Comparison of ENCODE assay signal across 8 cellular contexts in genomic region chr16:30096862-30097563, GRCh38. TPM values are rescaled to one million over a fixed set of nuclear protein-coding genes. Genes with fewer than 3 reads are reported as not detected.
A peak's percentile ranks its signal among the peaks of the same experiment; 100 is the strongest.
DNase-seq lines count a peak whose midpoint lies in the region; ATAC-seq, FAIRE-seq and TF ChIP-seq lines count a peak whose summit lies in the region.

No MANE protein-coding gene starts in this region.

- H3K36me3 Mint-ChIP-seq in CD8-positive, alpha-beta T cell = peaks cover 42% of the 10 kb centered on the region
- peaks cover 6% of the 10 kb centered on the region for H3K36me3 Mint-ChIP-seq in osteocyte (ENCODE audit: unreplicated experiment)

- peak overlapping the region; percentile 22 for H3K4ac ChIP-seq in H1 (replicated peaks; ENCODE audit: insufficient read length, low read depth, low read length)

- H3K4me1 Mint-ChIP-seq in CD8-positive, alpha-beta T cell (ENCODE audit: low read depth) = peaks cover 28% of the 10 kb centered on the region
- peaks cover 25% of the 10 kb centered on the region for H3K4me1 Mint-ChIP-seq in osteocyte (ENCODE audit: unreplicated experiment)

- H2BK15ac ChIP-seq in H1 (ENCODE audit: low read length) = peak overlapping the region; percentile 23; the same call in 1 of the 2 replicates

- intact Hi-C loops in CD8-positive, alpha-beta T cell (cut with DNase I, micrococcal nuclease) = loop anchor here (1.0 to 10.0 kb wide), 6 partner anchors 26 to 598 kb away; partner anchors contain the start of genes ALDOA (in 2 of the 2), MAPK3 (in 2 of the 2), FBRS (in 1 of the 2) and MYL11 (in 1 of the 2)
- intact Hi-C loops in PC-9 (cut with micrococcal nuclease; ENCODE audit: unreplicated experiment) = loop anchor here (1.0 to 10.0 kb wide), 2 partner anchors 18 to 558 kb away; partner anchors contain the start of genes FBRS and PRR14

- peak overlapping the region; percentile 29; the same call in 1 of the 2 replicates for H2AK5ac ChIP-seq in H1 (ENCODE audit: low read depth, low read length)

- H3K9me2 ChIP-seq in PC-9 (ENCODE audit: insufficient read depth) = no peaks in the 10 kb centered on the region

- TF ChIP-seq EP300 in H1 (IDR thresholded peaks at IDR 0.05; ENCODE audit: borderline replicate concordance in 1 of 2, low read depth in 2 of 2, low read length in 2 of 2) = no peak

- H3K4me3 ChIP-seq in CD8-positive, alpha-beta T cell (ENCODE audit: low read depth, low read length) = no peak overlapping the region
- H3K4me3 ChIP-seq in PC-9 (peak overlapping the region; percentile 42; the same call in 1 of the 2 replicates), H1 (ENCODE audit: extremely low read depth in 1 of 4, insufficient read depth in 2 of 4, low read depth in 3 of 4, low read length in 4 of 4) (peak overlapping the region; percentile 80 to 100 (median 98); a peak in 7 of 8 replicates)

- peaks cover 22% of the 10 kb centered on the region for H3K9me3 Mint-ChIP-seq in CD8-positive, alpha-beta T cell
- H3K9me3 Mint-ChIP-seq in osteocyte (ENCODE audit: unreplicated experiment) = peaks cover 6% of the 10 kb centered on the region

- H3K79me2 ChIP-seq in PC-9 (ENCODE audit: low read depth) (0 out of 2 replicates have a peak, but pooled peaks cover 7% of the 10 kb centered on the region), H1 (ENCODE audit: control insufficient read depth in 1 of 2, insufficient read depth in 2 of 2, low read length in 2 of 2) (peaks cover 11 to 57% of the 10 kb centered on the region in 2 experiments)

- H3K27me3 Mint-ChIP-seq in CD8-positive, alpha-beta T cell (ENCODE audit: low read depth) = no peaks in the 10 kb centered on the region
- no peaks in the 10 kb centered on the region for H3K27me3 Mint-ChIP-seq in osteocyte (ENCODE audit: unreplicated experiment)

- peak overlapping the region; percentile 9 for H4K91ac ChIP-seq in H1 (replicated peaks; ENCODE audit: insufficient read length, low read length)

- peak overlapping the region; percentile 88 for H2BK12ac ChIP-seq in H1 (ENCODE audit: low read depth, low read length)

- no peak overlapping the region for H3K23ac ChIP-seq in H1 (ENCODE audit: insufficient read length)

- CTCF ChIA-PET in CD8-positive, alpha-beta T cell (lab: Charles Lee) = interaction anchor here (0.8 to 1.0 kb wide), 2 partner anchors 15 to 83 kb away, joined by 3 to 5 read pairs; no protein-coding TSS in a partner anchor
- CTCF ChIA-PET in PC-9 (lab: Charles Lee) (no interaction called here), H1 (lab: Charles Lee; ENCODE audit: partially characterized antibody) (interaction anchor here (0.9 to 1.1 kb wide), 3 partner anchors 15 to 42 kb away, joined by 4 to 8 read pairs (median 5); no protein-coding TSS in a partner anchor)

- no peak for ATAC-seq in CD8-positive, alpha-beta T cell

- no peak overlapping the region for H2BK20ac ChIP-seq in H1 (ENCODE audit: low read length)

- peak overlapping the region; percentile 88; the same call in 1 of the 2 replicates for H3K18ac ChIP-seq in H1 (ENCODE audit: extremely low read depth, low read length)

- peaks cover 18% of the 10 kb centered on the region for H3K9me3 ChIP-seq in CD8-positive, alpha-beta T cell (ENCODE audit: low read length)
- H3K9me3 ChIP-seq in PC-9 (ENCODE audit: insufficient read depth, low read depth) (peaks cover 17% of the 10 kb centered on the region), H1 (ENCODE audit: insufficient read depth in 2 of 2, low read depth in 1 of 2, low read length in 1 of 2) (no peaks in the 10 kb centered on the region)

- no peak overlapping the region for H2BK120ac ChIP-seq in H1 (replicated peaks; ENCODE audit: low read depth, low read length)

- H3K9ac ChIP-seq in H1 (replicated peaks in 1 of 4; ENCODE audit: extremely low read depth in 1 of 4, low read depth in 3 of 4, low read length in 3 of 4) = peak overlapping the region; percentile 79 to 98 (median 96)

- H3K27ac ChIP-seq in CD8-positive, alpha-beta T cell (ENCODE audit: low read depth, low read length) = peak overlapping the region; percentile 46
- H3K27ac ChIP-seq in PC-9 (peak overlapping the region; percentile 39; the same call in 1 of the 2 replicates), H1 (ENCODE audit: low read depth, low read length) (peak overlapping the region; percentile 98)

- no peak for TF ChIP-seq RAD21 in H1 (IDR thresholded peaks at IDR 0.05 in 1 of 2, conservative IDR thresholded peaks at IDR 0.05 in 1 of 2; ENCODE audit: low read depth in 2 of 2, low read length in 2 of 2)

- H3K79me1 ChIP-seq in H1 (ENCODE audit: low read depth, low read length) = peaks cover 3% of the 10 kb centered on the region

- peaks cover 39% of the 10 kb centered on the region; the same call in 1 of the 2 replicates for H3F3A ChIP-seq in PC-9 (ENCODE audit: insufficient read depth, low read depth)

- H3K23me2 ChIP-seq in H1 (ENCODE audit: low read depth, low read length) = peaks cover 21% of the 10 kb centered on the region; the same call in 1 of the 2 replicates

- peak overlapping the region; percentile 88 for H3K27ac Mint-ChIP-seq in CD8-positive, alpha-beta T cell
- H3K27ac Mint-ChIP-seq in osteocyte (ENCODE audit: unreplicated experiment) = peak overlapping the region; percentile 86

- H4K8ac ChIP-seq in H1 (ENCODE audit: extremely low read depth, insufficient read depth, low read length) = no peak overlapping the region

- H3K4me2 ChIP-seq in PC-9 (no peak overlapping the region; the same call in 1 of the 2 replicates), H1 (ENCODE audit: insufficient read depth in 1 of 2, low read depth in 2 of 2, low read length in 2 of 2) (peak overlapping the region; percentile 56 to 94)

- POLR2A ChIA-PET in CD8-positive, alpha-beta T cell (lab: Charles Lee) = interaction anchor here (7.9 kb wide), 1 partner anchor 88 kb away, joined by 130 read pairs; the partner anchor contains the start of gene CORO1A
- POLR2A ChIA-PET in PC-9 (lab: Charles Lee; ENCODE audit: unreplicated experiment) (no interaction called here), H1 (lab: Charles Lee; ENCODE audit: partially characterized antibody) (interaction anchor here (0.7 to 14.0 kb wide), 10 partner anchors 11 to 519 kb away, joined by 3 to 353 read pairs (median 4); partner anchors contain the start of genes ALDOA, CORO1A, GDPD3 and PPP4C)

- H3K56ac ChIP-seq in H1 (replicated peaks; ENCODE audit: insufficient read length, low read depth, low read length) = no peak overlapping the region

- peak overlapping the region; percentile 80 for H3K4me3 Mint-ChIP-seq in CD8-positive, alpha-beta T cell
- H3K4me3 Mint-ChIP-seq in osteocyte (ENCODE audit: unreplicated experiment) = peak overlapping the region; percentile 68

- WGBS in H1 (ENCODE audit: extremely low coverage in 1 of 2, insufficient coverage in 1 of 2, insufficient read length in 1 of 2, insufficient replicate concordance in 2 of 2, low coverage in 1 of 2, low lambda C conversion rate in 2 of 2, missing lambda C conversion rate in 1 of 2), 2 experiments = 1% methylated on average over 18 of the region's 18 CpGs; no CpG with 5 or more reads in 1 of the 2 experiments

- H3K4me1 ChIP-seq in CD8-positive, alpha-beta T cell (ENCODE audit: insufficient read depth, low read length) = peaks cover 31% of the 10 kb centered on the region
- H3K4me1 ChIP-seq in PC-9 (replicated peaks; ENCODE audit: insufficient read depth) (peaks cover 23% of the 10 kb centered on the region), H1 (replicated peaks in 1 of 4; ENCODE audit: control insufficient read depth in 3 of 4, insufficient read depth in 4 of 4, low read length in 3 of 4) (peaks cover 0 to 19% (median 8%) of the 10 kb centered on the region in 4 experiments; a peak in 6 of 7 replicates)

- peaks cover 10% of the 10 kb centered on the region for H3K36me3 ChIP-seq in CD8-positive, alpha-beta T cell (ENCODE audit: insufficient read depth, low read length)
- H3K36me3 ChIP-seq in PC-9 (ENCODE audit: low read depth) (no peaks in the 10 kb centered on the region; the same call in 1 of the 2 replicates), H1 (ENCODE audit: control insufficient read depth in 2 of 4, insufficient read depth in 4 of 4, low read length in 3 of 4) (peaks cover 0 to 9% (median 3%) of the 10 kb centered on the region in 4 experiments; a peak in 6 of 8 replicates)

- peak; percentile 91 for FAIRE-seq in H1 (lab: Jason Lieb, UNC)

- DNase-seq in CD8-positive, alpha-beta T cell = peak in 1 of 7 experiments; percentile 50
- DNase-seq in PC-9 (no peak), H1 (ENCODE audit: low read depth in 1 of 2, low spot score in 2 of 2) (peak in 1 of 2 experiments; percentile 73), osteocyte (ENCODE audit: extremely low spot score, unreplicated experiment) (no peak), DMS53 (lab: John Stamatoyannopoulos, UW) (no peak), T-helper 9 cell (no peak), nucleus accumbens (lab: John Stamatoyannopoulos, UW) (no peak), DMS114 treated with DMSO at 0.1 percent for 48 hours (lab: John Stamatoyannopoulos, UW; ENCODE audit: unreplicated experiment) (no peak)

- no TSS peak for BruUV-seq in PC-9 (replicated peaks; lab: Mats Ljungman, UMichigan)

- H2BK5ac ChIP-seq in H1 (ENCODE audit: low read depth, low read length) = peak overlapping the region; percentile 96

- peak overlapping the region; percentile 92 for H4K5ac ChIP-seq in H1 (ENCODE audit: insufficient read length, low read depth, low read length)

- TF ChIP-seq POLR2A in H1 (IDR thresholded peaks at IDR 0.05; ENCODE audit: control extremely low read depth in 1 of 2, low read depth in 2 of 2, low read length in 2 of 2) = peak; percentile 9 to 90

- TF ChIP-seq CTCF in CD8-positive, alpha-beta T cell (IDR thresholded peaks at IDR 0.05) = no peak
- TF ChIP-seq CTCF in PC-9 (conservative IDR thresholded peaks at IDR 0.05) = no peak
- TF ChIP-seq CTCF in H1 (IDR thresholded peaks at IDR 0.05; ENCODE audit: control extremely low read depth in 1 of 3, insufficient read depth in 1 of 3, low read depth in 1 of 3, low read length in 3 of 3) = no peak
- no peak for TF ChIP-seq CTCF in osteocyte (IDR thresholded peaks at IDR 0.05)

- H3K27me3 ChIP-seq in CD8-positive, alpha-beta T cell (ENCODE audit: insufficient read depth, low read length) = no peaks in the 10 kb centered on the region
- H3K27me3 ChIP-seq in PC-9 (ENCODE audit: insufficient read depth, low read depth) (no peaks in the 10 kb centered on the region), H1 (replicated peaks in 1 of 4; ENCODE audit: control insufficient read depth in 3 of 4, extremely low read depth in 1 of 4, insufficient read depth in 3 of 4, low read length in 3 of 4) (no peaks in the 10 kb centered on the region)

- H2AFZ ChIP-seq in PC-9 (peak overlapping the region; percentile 77; the same call in 1 of the 2 replicates), H1 (ENCODE audit: low read length) (peak overlapping the region; percentile 36; the same call in 1 of the 2 replicates)

- H3K14ac ChIP-seq in H1 (ENCODE audit: insufficient read length) = no peak overlapping the region

- H4K20me1 ChIP-seq in PC-9 (ENCODE audit: insufficient read depth) (no peaks in the 10 kb centered on the region), H1 (replicated peaks in 1 of 2; ENCODE audit: control insufficient read depth in 1 of 2, insufficient read depth in 2 of 2, low read length in 2 of 2) (peaks cover 2 to 19% of the 10 kb centered on the region in 2 experiments)

RNA-seq across cellular contexts. Expression of gene YPEL3, which starts 1.0 kb away (rescaled TPM):
- total RNA-seq in CD8-positive, alpha-beta T cell = 100 to 1,000 TPM; 107 to 113 TPM
- total RNA-seq in PC-9 (2021) (95.4 and 129 TPM in 2 replicates), osteocyte (83.6 and 93.3 TPM in 2 replicates)
- total RNA-seq in H1 (2021; fragmentation: NEBNext Ultra II Directional; extraction: Animal tissue kit (Norgen Biotek cat#: 25700)) = 40.3 and 43.2 TPM in 2 replicates
- 53.3 and 91.8 TPM in 2 replicates for polyA plus RNA-seq in H1 (2011; rRNA removed)
- polyA plus RNA-seq in H1 (2011; cell fraction: cytosol; rRNA removed) = 49.2 TPM
- 126 TPM for polyA plus RNA-seq in H1 (2011; cell fraction: nucleus; rRNA removed)
- 53.5 to 72.5 TPM (median 65.8 TPM) in 4 replicates for polyA plus RNA-seq in H1 (2012, experiment 1 of 2)
- polyA plus RNA-seq in H1 (2012, experiment 2 of 2) = 62.9 TPM
- polyA plus RNA-seq in H1 (2013, experiment 1 of 2) = 35.3 TPM
- 36.6 TPM for polyA plus RNA-seq in H1 (2013, experiment 2 of 2)
- polyA minus RNA-seq in H1 (2011; rRNA and poly(A)+ RNA removed) = 10.7 and 15.9 TPM in 2 replicates
- 17.5 TPM for polyA minus RNA-seq in H1 (2011; cell fraction: cytosol; rRNA and poly(A)+ RNA removed)
- polyA minus RNA-seq in H1 (2011; cell fraction: nucleus; rRNA and poly(A)+ RNA removed) = 27.2 TPM

RNA-seq across cellular contexts. Expression of gene TBX6, which starts 5.3 kb away (rescaled TPM):
- under 1 TPM; 0.16 to 0.22 TPM for total RNA-seq in CD8-positive, alpha-beta T cell
- total RNA-seq in PC-9 (2021) = 8.3 and 9.6 TPM in 2 replicates
- 2.3 and 2.8 TPM in 2 replicates for total RNA-seq in H1 (2021; fragmentation: NEBNext Ultra II Directional; extraction: Animal tissue kit (Norgen Biotek cat#: 25700))
- polyA plus RNA-seq in H1 (2011; rRNA removed) = 2.2 and 3.6 TPM in 2 replicates
- polyA plus RNA-seq in H1 (2011; cell fraction: cytosol; rRNA removed) = 1.5 TPM
- polyA plus RNA-seq in H1 (2011; cell fraction: nucleus; rRNA removed) = 4.9 TPM
- polyA plus RNA-seq in H1 (2012, experiment 1 of 2) = 2.1 to 4.8 TPM (median 3.4 TPM) in 4 replicates
- 3.3 TPM for polyA plus RNA-seq in H1 (2012, experiment 2 of 2)
- polyA plus RNA-seq in H1 (2013, experiment 1 of 2) = 2.4 TPM
- 2.0 TPM for polyA plus RNA-seq in H1 (2013, experiment 2 of 2)
- 0.20 and 0.44 TPM in 2 replicates for polyA minus RNA-seq in H1 (2011; rRNA and poly(A)+ RNA removed)
- 1.6 TPM for polyA minus RNA-seq in H1 (2011; cell fraction: cytosol; rRNA and poly(A)+ RNA removed)
- polyA minus RNA-seq in H1 (2011; cell fraction: nucleus; rRNA and poly(A)+ RNA removed) = 1.8 TPM
- total RNA-seq in osteocyte = 0.63 and 0.75 TPM in 2 replicates

RNA-seq across cellular contexts. Expression of gene GDPD3, which starts 16.3 kb away (rescaled TPM):
- total RNA-seq in CD8-positive, alpha-beta T cell = 1 to 10 TPM; 2.9 to 3.6 TPM
- total RNA-seq in PC-9 (2021) (27.5 and 32.1 TPM in 2 replicates), osteocyte (3.2 and 3.6 TPM in 2 replicates)
- 1.5 TPM in 1 of 2 replicates, not detected in the other for total RNA-seq in H1 (2021; fragmentation: NEBNext Ultra II Directional; extraction: Animal tissue kit (Norgen Biotek cat#: 25700))
- polyA plus RNA-seq in H1 (2011; rRNA removed) = 0.20 and 0.30 TPM in 2 replicates
- 0.35 TPM for polyA plus RNA-seq in H1 (2011; cell fraction: cytosol; rRNA removed)
- polyA plus RNA-seq in H1 (2011; cell fraction: nucleus; rRNA removed) = 1.7 TPM
- polyA plus RNA-seq in H1 (2012, experiment 1 of 2) = 1.9 to 4.0 TPM (median 2.5 TPM) in 4 replicates
- 0.29 TPM for polyA plus RNA-seq in H1 (2012, experiment 2 of 2)
- 1.3 TPM for polyA plus RNA-seq in H1 (2013, experiment 1 of 2)
- 1.7 TPM for polyA plus RNA-seq in H1 (2013, experiment 2 of 2)
- polyA minus RNA-seq in H1 (2011; rRNA and poly(A)+ RNA removed) = not detected in 2 replicates
- polyA minus RNA-seq in H1 (2011; cell fraction: cytosol; rRNA and poly(A)+ RNA removed) = not detected
- polyA minus RNA-seq in H1 (2011; cell fraction: nucleus; rRNA and poly(A)+ RNA removed) = not detected

RNA-seq across cellular contexts. Expression of gene PPP4C, which starts 21.2 kb away (rescaled TPM):
- total RNA-seq in CD8-positive, alpha-beta T cell = 10 to 100 TPM; 89.4 to 97.4 TPM
- 246 and 268 TPM in 2 replicates for total RNA-seq in PC-9 (2021)
- 148 TPM in 2 replicates for total RNA-seq in H1 (2021; fragmentation: NEBNext Ultra II Directional; extraction: Animal tissue kit (Norgen Biotek cat#: 25700))
- polyA plus RNA-seq in H1 (2011; rRNA removed) = 298 and 355 TPM in 2 replicates
- polyA plus RNA-seq in H1 (2011; cell fraction: cytosol; rRNA removed) = 266 TPM
- polyA plus RNA-seq in H1 (2011; cell fraction: nucleus; rRNA removed) = 241 TPM
- 134 to 209 TPM (median 190 TPM) in 4 replicates for polyA plus RNA-seq in H1 (2012, experiment 1 of 2)
- 229 TPM for polyA plus RNA-seq in H1 (2012, experiment 2 of 2)
- 96.9 TPM for polyA plus RNA-seq in H1 (2013, experiment 1 of 2)
- 101 TPM for polyA plus RNA-seq in H1 (2013, experiment 2 of 2)
- polyA minus RNA-seq in H1 (2011; rRNA and poly(A)+ RNA removed) = 329 and 355 TPM in 2 replicates
- polyA minus RNA-seq in H1 (2011; cell fraction: cytosol; rRNA and poly(A)+ RNA removed) = 125 TPM
- 62.4 TPM for polyA minus RNA-seq in H1 (2011; cell fraction: nucleus; rRNA and poly(A)+ RNA removed)
- total RNA-seq in osteocyte = 101 and 102 TPM in 2 replicates

RNA-seq across cellular contexts. Expression of gene MAPK3, which starts 26.0 kb away (rescaled TPM):
- total RNA-seq in CD8-positive, alpha-beta T cell = 10 to 100 TPM; 33.4 to 39.4 TPM
- total RNA-seq in PC-9 (2021) = 113 and 133 TPM in 2 replicates
- total RNA-seq in H1 (2021; fragmentation: NEBNext Ultra II Directional; extraction: Animal tissue kit (Norgen Biotek cat#: 25700)) = 28.7 and 40.1 TPM in 2 replicates
- polyA plus RNA-seq in H1 (2011; rRNA removed) = 67.9 and 96.1 TPM in 2 replicates
- polyA plus RNA-seq in H1 (2011; cell fraction: cytosol; rRNA removed) = 37.9 TPM
- polyA plus RNA-seq in H1 (2011; cell fraction: nucleus; rRNA removed) = 60.8 TPM
- 26.6 to 38.0 TPM (median 31.9 TPM) in 4 replicates for polyA plus RNA-seq in H1 (2012, experiment 1 of 2)
- polyA plus RNA-seq in H1 (2012, experiment 2 of 2) = 49.5 TPM
- 38.1 TPM for polyA plus RNA-seq in H1 (2013, experiment 1 of 2)
- polyA plus RNA-seq in H1 (2013, experiment 2 of 2) = 43.5 TPM
- 17.3 and 24.2 TPM in 2 replicates for polyA minus RNA-seq in H1 (2011; rRNA and poly(A)+ RNA removed)
- polyA minus RNA-seq in H1 (2011; cell fraction: cytosol; rRNA and poly(A)+ RNA removed) = 11.2 TPM
- polyA minus RNA-seq in H1 (2011; cell fraction: nucleus; rRNA and poly(A)+ RNA removed) = 17.0 TPM
- 52.9 and 59.0 TPM in 2 replicates for total RNA-seq in osteocyte

Comparison
In these comparisons a context has a peak if more than half of its experiments do, and no peak if none do; other contexts are left out.
1. H3K27ac ChIP-seq: peak in every context shown above with its lines; median percentile 98 in H1; 46 in CD8-positive, alpha-beta T cell; 39 in PC-9.